9 cellular contexts compared by ENCODE assay signal in genomic region chr15:67548862-67549651, GRCh38. TPM values are rescaled to one million over a fixed set of nuclear protein-coding genes. Genes with fewer than 3 reads are reported as not detected.
DNase-seq lines count a peak whose midpoint lies in the region; ATAC-seq, FAIRE-seq and TF ChIP-seq lines count a peak whose summit lies in the region.
"Had no signal": no experiment of that assay in that cellular context is flagged by ENCODE, and none has a peak within 500 bp of the region (broad histone marks: within the 10 kb centered on the region; RNA-seq: fewer than 3 reads in every experiment).

No MANE protein-coding gene starts in this region.

- in situ Hi-C loops in K562 (cut with MboI): no loop called here
- in situ Hi-C loops in GM13976 (cut with MboI; ENCODE audit: low sequenced_read_pairs, unreplicated experiment): no loop called here

- intact Hi-C loops in K562 (cut with micrococcal nuclease) (no loop called here), natural killer cell (cut with micrococcal nuclease) (no loop called here), thyroid gland (cut with DNase I) (no loop called here)

- ATAC-seq in K562 (no peak), natural killer cell (no peak), GM18858 (IDR thresholded peaks at IDR 0.05; ENCODE audit: unreplicated experiment) (no peak)
- ATAC-seq: activated CD8-positive, alpha-beta T cell treated with anti-CD3 and anti-CD28 coated beads, Interleukin-2, amount 10 ng/mL, durations not matched to agents 7 days and 5 days had no signal

- no peaks in the 10 kb centered on the region for H3K9me3 Mint-ChIP-seq in natural killer cell

- no peak for TF ChIP-seq RAD21 in K562 (CRISPR knock-in tag; conservative IDR thresholded peaks at IDR 0.05 in 1 of 2, IDR thresholded peaks at IDR 0.05 in 1 of 2)

- FAIRE-seq in K562 (lab: Jason Lieb, UNC): no peak

- TF ChIP-seq CTCF in K562 (IDR thresholded peaks at IDR 0.05 in 2 of 3, conservative IDR thresholded peaks at IDR 0.05 in 1 of 3; ENCODE audit: insufficient read depth in 2 of 3, low read depth in 1 of 3, low read length in 3 of 3): no peak
- no peak for TF ChIP-seq CTCF in natural killer cell (IDR thresholded peaks at IDR 0.05)
- no peak for TF ChIP-seq CTCF in thyroid gland (IDR thresholded peaks at IDR 0.05)
- no peak for TF ChIP-seq CTCF in GM13976 (IDR thresholded peaks at IDR 0.05; ENCODE audit: borderline replicate concordance, control extremely low read depth, extremely low read depth, insufficient read depth, missing control alignments)

- BruUV-seq in K562 (replicated peaks; lab: Mats Ljungman, UMichigan): no TSS peak

- no peak overlapping the region for H3K9ac ChIP-seq in K562 (ENCODE audit: insufficient read depth in 1 of 2, low read depth in 2 of 2, low read length in 2 of 2)

- CTCF ChIA-PET in K562 (lab: Yijun Ruan, JAX; ENCODE audit: low intra/inter-chr PET ratio): no interaction called here

- peaks cover under 1% of the 10 kb centered on the region; the same call in 1 of the 3 replicates for H3K79me2 ChIP-seq in K562 (ENCODE audit: control insufficient read depth, insufficient read depth, low read length)

- no peak overlapping the region for H3K4me2 ChIP-seq in K562 (ENCODE audit: insufficient read depth, low read length)

- no peak overlapping the region for H3K4me3 Mint-ChIP-seq in natural killer cell
- H3K4me3 Mint-ChIP-seq: activated CD8-positive, alpha-beta T cell treated with anti-CD3 and anti-CD28 coated beads, Interleukin-2, amount 10 ng/mL, durations not matched to agents 7 days and 5 days had no signal

- TF ChIP-seq POLR2A in K562 (conservative IDR thresholded peaks at IDR 0.05) (no peak), thyroid gland (IDR thresholded peaks at IDR 0.05) (no peak)

- WGBS in K562 (ENCODE audit: insufficient coverage, low coverage, missing lambda C conversion rate): 66% methylated on average over 8 of the region's 8 CpGs
- 77 to 82% methylated on average over 8 of the region's 8 CpGs for WGBS in thyroid gland, 2 donors

- no peak overlapping the region for H2AFZ ChIP-seq in K562 (ENCODE audit: low read depth, low read length)

- no peaks in the 10 kb centered on the region for H3K9me1 ChIP-seq in K562 (ENCODE audit: control insufficient read depth, insufficient read depth, low read length)

- peak overlapping the region; percentile 72; the same call in 1 of the 3 replicates for H3K27ac ChIP-seq in K562 (ENCODE audit: extremely low read depth, low read depth, low read length)
- no peak overlapping the region for H3K27ac ChIP-seq in thyroid gland

- H3K27me3 ChIP-seq in K562 (ENCODE audit: control insufficient read depth in 2 of 2, insufficient read depth in 2 of 2, low read length in 2 of 2) (no peaks in the 10 kb centered on the region), thyroid gland (no peaks in the 10 kb centered on the region)

- H3K36me3 ChIP-seq in K562 (ENCODE audit: control insufficient read depth, insufficient read depth, low read length) (peaks cover 44% of the 10 kb centered on the region), thyroid gland (no peaks in the 10 kb centered on the region)

- DNase-seq in D341Med (ENCODE audit: low spot score): peak; percentile 30
- peak; percentile 74 to 90 (median 77) for DNase-seq in NCI-H1417 (lab: John Stamatoyannopoulos, UW)
- DNase-seq in K562 (ENCODE audit: extremely low read depth in 1 of 4, low spot score in 3 of 4): no peak
- DNase-seq in middle frontal gyrus (ENCODE audit: extremely low spot score, low spot score): peak; percentile 36
- no peak for DNase-seq in natural killer cell
- DNase-seq in thyroid gland: no peak
- DNase-seq in GM13976 (ENCODE audit: low spot score): no peak
- DNase-seq: activated CD8-positive, alpha-beta T cell treated with anti-CD3 and anti-CD28 coated beads, Interleukin-2, amount 10 ng/mL, durations not matched to agents 7 days and 5 days had no signal

- no peak overlapping the region for H3K27ac Mint-ChIP-seq in natural killer cell
- H3K27ac Mint-ChIP-seq: activated CD8-positive, alpha-beta T cell treated with anti-CD3 and anti-CD28 coated beads, Interleukin-2, amount 10 ng/mL, durations not matched to agents 7 days and 5 days had no signal

- H3K4me3 ChIP-seq in K562: no peak overlapping the region
- H3K4me3 ChIP-seq in thyroid gland (replicated peaks in 1 of 3): no peak overlapping the region

- H3K9me3 ChIP-seq in K562 (replicated peaks; ENCODE audit: control insufficient read depth, insufficient read depth, low read depth, low read length) (no peaks in the 10 kb centered on the region), thyroid gland (no peaks in the 10 kb centered on the region)

- POLR2A ChIA-PET in K562 (lab: Yijun Ruan, JAX): interaction anchor here (0.6 to 3.5 kb wide), 5 partner anchors 11 to 186 kb away, joined by 3 to 13 read pairs (median 3); no protein-coding TSS in a partner anchor

- TF ChIP-seq EP300 in K562 (IDR thresholded peaks at IDR 0.05; ENCODE audit: low read length): no peak

- H3K4me1 ChIP-seq in K562 (replicated peaks in 1 of 2; ENCODE audit: control insufficient read depth in 2 of 2, insufficient read depth in 2 of 2, low read length in 2 of 2): peaks cover 7 to 35% of the 10 kb centered on the region in 2 experiments; a peak in 4 of 5 replicates
- H3K4me1 ChIP-seq in thyroid gland: peaks cover under 1 to 2% of the 10 kb centered on the region in 2 donors

- no peaks in the 10 kb centered on the region for H3K36me3 Mint-ChIP-seq in natural killer cell

- H3K27me3 Mint-ChIP-seq in natural killer cell (ENCODE audit: low read depth in 2 of 2): no peaks in the 10 kb centered on the region

- no peaks in the 10 kb centered on the region for H4K20me1 ChIP-seq in K562 (replicated peaks; ENCODE audit: control insufficient read depth, insufficient read depth, low read length)

- H3K4me1 Mint-ChIP-seq in natural killer cell: peaks cover 14 to 18% of the 10 kb centered on the region in 2 donors

TF ChIP-seq in K562, 482 proteins besides CTCF, POLR2A, EP300 and RAD21:
- TF ChIP-seq HDAC6 (IDR thresholded peaks at IDR 0.05; ENCODE audit: low read depth, low read length) (no peak), CEBPG (CRISPR knock-in tag; IDR thresholded peaks at IDR 0.05) (no peak), CEBPG (tag; conservative IDR thresholded peaks at IDR 0.05 in 1 of 2, IDR thresholded peaks at IDR 0.05 in 1 of 2) (no peak), HLTF (IDR thresholded peaks at IDR 0.05) (no peak), ZNF644 (tag; IDR thresholded peaks at IDR 0.05; ENCODE audit: low read depth) (no peak), RHOXF2B (CRISPR knock-in tag; conservative IDR thresholded peaks at IDR 0.05) (no peak), MCM2 (IDR thresholded peaks at IDR 0.05; ENCODE audit: low read depth) (no peak), RFX1 (IDR thresholded peaks at IDR 0.05) (peak; percentile 72)

RNA-seq across cellular contexts. Expression of gene MAP2K5, which starts 6.6 kb away (rescaled TPM):
- total RNA-seq in K562 (2011; cell fraction: chromatin; rRNA removed; ENCODE audit: low replicate concordance): 36.3 and 45.3 TPM in 2 replicates
- 14.8 and 15.3 TPM in 2 replicates for total RNA-seq in K562 (2011; cell fraction: nucleolus; rRNA removed)
- 30.1 and 40.2 TPM in 2 replicates for total RNA-seq in K562 (2011; cell fraction: nucleoplasm; rRNA removed)
- 7.3 and 7.4 TPM in 2 replicates for total RNA-seq in K562 (2014; rRNA removed)
- 6.7 and 8.3 TPM in 2 replicates for total RNA-seq in K562 (2014; rRNA removed; fragmentation: Illumina TruSeq; extraction: Trizol)
- 7.5 and 8.3 TPM in 2 replicates for total RNA-seq in K562 (2015; rRNA removed; fragmentation: Illumina TruSeq; extraction: Trizol)
- 16.5 and 17.6 TPM in 2 replicates for total RNA-seq in K562 (2021)
- polyA plus RNA-seq in K562 (2011; rRNA removed): 3.9 and 5.0 TPM in 2 replicates
- polyA plus RNA-seq in K562 (2011; cell fraction: cytosol; rRNA removed): 2.7 and 3.3 TPM in 2 replicates
- 14.3 and 14.7 TPM in 2 replicates for polyA plus RNA-seq in K562 (2011; cell fraction: nucleus; rRNA removed)
- polyA plus RNA-seq in K562 (2012): 15.5 and 32.5 TPM in 2 replicates
- polyA plus RNA-seq in K562 (2014; fragmentation: Illumina TruSeq; extraction: Trizol): 13.9 and 14.3 TPM in 2 replicates
- polyA plus RNA-seq in K562 (2014; fragmentation: Nextera tagmentation; extraction: Ambion mirVana): 1 to 10 TPM in 1 of 2 experiments, under 1 TPM in 1; 0.41 to 1.6 TPM
- 5.3 and 8.0 TPM in 2 replicates for polyA plus RNA-seq in K562 (2014; rRNA removed)
- polyA minus RNA-seq in K562 (2011; rRNA and poly(A)+ RNA removed): 8.8 and 10.8 TPM in 2 replicates
- polyA minus RNA-seq in K562 (2011; cell fraction: cytosol; rRNA and poly(A)+ RNA removed): 12.1 and 12.4 TPM in 2 replicates
- 17.4 and 22.1 TPM in 2 replicates for polyA minus RNA-seq in K562 (2011; cell fraction: nucleus; rRNA and poly(A)+ RNA removed)
- total RNA-seq in natural killer cell: 10 to 100 TPM; 25.6 to 32.6 (median 29.2) TPM
- 10 to 100 TPM; 10.2 to 32.1 (median 15.9) TPM for total RNA-seq in thyroid gland

RNA-seq across cellular contexts. Expression of gene C15orf61, which starts 28.1 kb away (rescaled TPM):
- total RNA-seq in K562 (2011; cell fraction: chromatin; rRNA removed; ENCODE audit: low replicate concordance): 8.6 and 14.3 TPM in 2 replicates
- total RNA-seq in K562 (2011; cell fraction: nucleolus; rRNA removed): 7.0 and 8.2 TPM in 2 replicates
- total RNA-seq in K562 (2011; cell fraction: nucleoplasm; rRNA removed): 12.8 and 14.5 TPM in 2 replicates
- total RNA-seq in K562 (2014; rRNA removed): 8.7 and 10.7 TPM in 2 replicates
- 3.3 and 3.7 TPM in 2 replicates for total RNA-seq in K562 (2014; rRNA removed; fragmentation: Illumina TruSeq; extraction: Trizol)
- total RNA-seq in K562 (2015; rRNA removed; fragmentation: Illumina TruSeq; extraction: Trizol): 4.0 and 5.7 TPM in 2 replicates
- total RNA-seq in K562 (2021): 10.4 and 12.9 TPM in 2 replicates
- polyA plus RNA-seq in K562 (2011; rRNA removed): 3.3 and 4.3 TPM in 2 replicates
- polyA plus RNA-seq in K562 (2011; cell fraction: cytosol; rRNA removed): 4.1 and 8.9 TPM in 2 replicates
- polyA plus RNA-seq in K562 (2011; cell fraction: nucleus; rRNA removed): 7.1 and 8.8 TPM in 2 replicates
- 5.1 and 5.6 TPM in 2 replicates for polyA plus RNA-seq in K562 (2012)
- polyA plus RNA-seq in K562 (2014; fragmentation: Illumina TruSeq; extraction: Trizol): 1.6 and 1.9 TPM in 2 replicates
- 1 to 10 TPM; 1.8 to 2.7 TPM for polyA plus RNA-seq in K562 (2014; fragmentation: Nextera tagmentation; extraction: Ambion mirVana)
- polyA plus RNA-seq in K562 (2014; rRNA removed): 7.6 and 10.5 TPM in 2 replicates
- 3.5 and 7.9 TPM in 2 replicates for polyA minus RNA-seq in K562 (2011; rRNA and poly(A)+ RNA removed)
- 1.5 and 3.6 TPM in 2 replicates for polyA minus RNA-seq in K562 (2011; cell fraction: cytosol; rRNA and poly(A)+ RNA removed)
- 16.2 and 35.0 TPM in 2 replicates for polyA minus RNA-seq in K562 (2011; cell fraction: nucleus; rRNA and poly(A)+ RNA removed)
- total RNA-seq in natural killer cell: 10 to 100 TPM in 2 of 3 donors, 1 to 10 TPM in 1; 8.7 to 16.4 (median 12.6) TPM
- total RNA-seq in thyroid gland: 10 to 100 TPM in 1 of 4 donors, 1 to 10 TPM in 3; 2.8 to 14.9 (median 7.9) TPM

Comparison
In these comparisons a context has a peak if more than half of its experiments do, and no peak if none do; other contexts are left out.
1. DNase-seq: peak in D341Med (single experiment), NCI-H1417 (3 of 3) and middle frontal gyrus (single experiment); none in K562 (0 of 4), natural killer cell (single experiment), thyroid gland (0 of 2) and GM13976 (single experiment).